ENCODE assay signal across 19 cellular contexts in genomic region chr2:26016012-26016742, GRCh38. TPM values are rescaled to one million over a fixed set of nuclear protein-coding genes. Genes with fewer than 3 reads are reported as not detected.
A peak's percentile ranks its signal among the peaks of the same experiment; 100 is the strongest.
DNase-seq lines count a peak whose midpoint lies in the region; ATAC-seq and TF ChIP-seq lines count a peak whose summit lies in the region.
"Had no signal": no experiment of that assay in that cellular context is flagged by ENCODE, and none has a peak within 500 bp of the region (broad histone marks: within the 10 kb centered on the region; RNA-seq: fewer than 3 reads in every experiment).

No MANE protein-coding gene starts in this region.

- H3K27me3 Mint-ChIP-seq in activated CD8-positive, alpha-beta memory T cell treated with anti-CD3 and anti-CD28 coated beads, Interleukin-2, amount 10 ng/mL, durations not matched to agents 7 days and 5 days: peaks cover 2% of the 10 kb centered on the region
- H3K27me3 Mint-ChIP-seq: activated B cell treated with CpG ODN at 0.5 μM for 24 hours had no signal

- TF ChIP-seq POLR2A in sigmoid colon (IDR thresholded peaks at IDR 0.05) (no peak), vagina (IDR thresholded peaks at IDR 0.05) (no peak)

- H3K36me3 Mint-ChIP-seq in activated CD8-positive, alpha-beta memory T cell treated with anti-CD3 and anti-CD28 coated beads, Interleukin-2, amount 10 ng/mL, durations not matched to agents 7 days and 5 days: no peaks in the 10 kb centered on the region

- H3K27ac ChIP-seq in RWPE1 (peak overlapping the region; percentile 91; the same call in 1 of the 2 replicates), sigmoid colon (no peak overlapping the region), vagina (peak overlapping the region; percentile 25)
- H3K27ac ChIP-seq: KMS-11 had no signal

- H3K4me3 ChIP-seq in sigmoid colon (no peak overlapping the region), vagina (no peak overlapping the region)

- no peaks in the 10 kb centered on the region for H3K9me3 ChIP-seq in sigmoid colon
- no peaks in the 10 kb centered on the region for H3K9me3 ChIP-seq in vagina

- intact Hi-C loops in sigmoid colon (cut with DNase I) (no loop called here), vagina (cut with DNase I) (no loop called here)

- H3K27ac Mint-ChIP-seq in activated CD8-positive, alpha-beta memory T cell treated with anti-CD3 and anti-CD28 coated beads, Interleukin-2, amount 10 ng/mL, durations not matched to agents 7 days and 5 days: no peak overlapping the region
- H3K27ac Mint-ChIP-seq: activated B cell treated with CpG ODN at 0.5 μM for 24 hours; activated T-helper 2 cell treated with anti-CD3 and anti-CD28 coated beads, Interferon-gamma antibody, Interleukin-2, Interleukin-4, amounts not matched to agents 10 μg/mL and 5 μg/mL and 100 μg/mL, durations not matched to agents 14 hours and 24 hours and 36 hours had no signal

- H3K9me3 Mint-ChIP-seq in activated CD8-positive, alpha-beta memory T cell treated with anti-CD3 and anti-CD28 coated beads, Interleukin-2, amount 10 ng/mL, durations not matched to agents 7 days and 5 days (ENCODE audit: low read depth): no peaks in the 10 kb centered on the region
- H3K9me3 Mint-ChIP-seq: activated B cell treated with CpG ODN at 0.5 μM for 24 hours; activated T-helper 2 cell treated with anti-CD3 and anti-CD28 coated beads, Interferon-gamma antibody, Interleukin-2, Interleukin-4, amounts not matched to agents 10 μg/mL and 5 μg/mL and 100 μg/mL, durations not matched to agents 14 hours and 24 hours and 36 hours had no signal

- POLR2A ChIA-PET in RWPE1 (lab: Yijun Ruan, JAX; ENCODE audit: low non-redundant PET): no interaction called here

- H3K4me1 Mint-ChIP-seq in activated CD8-positive, alpha-beta memory T cell treated with anti-CD3 and anti-CD28 coated beads, Interleukin-2, amount 10 ng/mL, durations not matched to agents 7 days and 5 days: peaks cover 6% of the 10 kb centered on the region
- H3K4me1 Mint-ChIP-seq: activated B cell treated with CpG ODN at 0.5 μM for 24 hours had no signal

- WGBS in sigmoid colon, 2 donors: 89 to 95% methylated on average over 13 of the region's 13 CpGs

- CTCF ChIA-PET in RWPE1 (lab: Yijun Ruan, JAX): interaction anchor here (0.6 kb wide), 3 partner anchors 7 to 728 kb away, joined by 3 to 7 read pairs (median 5); no protein-coding TSS in a partner anchor
- CTCF ChIA-PET in activated CD8-positive, alpha-beta memory T cell treated with anti-CD3 and anti-CD28 coated beads, Interleukin-2, amount 10 ng/mL, durations not matched to agents 7 days and 5 days (lab: Charles Lee): interaction anchor here (1.6 to 2.2 kb wide), 2 partner anchors 25 to 65 kb away, joined by 4 to 7 read pairs; no protein-coding TSS in a partner anchor

- H3K27me3 ChIP-seq in sigmoid colon: no peaks in the 10 kb centered on the region
- no peaks in the 10 kb centered on the region for H3K27me3 ChIP-seq in vagina

- TF ChIP-seq EP300 in sigmoid colon (IDR thresholded peaks at IDR 0.05): no peak

- H3K4me1 ChIP-seq in sigmoid colon: peaks cover 0 to 13% (median 12%) of the 10 kb centered on the region in 4 donors
- H3K4me1 ChIP-seq in vagina: peaks cover 34% of the 10 kb centered on the region

- no peak overlapping the region for H3K4me3 Mint-ChIP-seq in activated CD8-positive, alpha-beta memory T cell treated with anti-CD3 and anti-CD28 coated beads, Interleukin-2, amount 10 ng/mL, durations not matched to agents 7 days and 5 days
- H3K4me3 Mint-ChIP-seq: activated B cell treated with CpG ODN at 0.5 μM for 24 hours had no signal

- TF ChIP-seq CTCF in RWPE1 (conservative IDR thresholded peaks at IDR 0.05; ENCODE audit: low read depth) (no peak), sigmoid colon (IDR thresholded peaks at IDR 0.05) (no peak), vagina (IDR thresholded peaks at IDR 0.05) (no peak)

- no peak for ATAC-seq in activated CD8-positive, alpha-beta memory T cell treated with anti-CD3 and anti-CD28 coated beads, Interleukin-2, amount 10 ng/mL, durations not matched to agents 7 days and 5 days

- DNase-seq in RWPE1 (ENCODE audit: low spot score) (no peak), fibroblast of gingiva (ENCODE audit: low read depth) (peak; percentile 45), sigmoid colon (peak; percentile 15), vagina (ENCODE audit: extremely low spot score in 2 of 2) (no peak), NCI-H524 (lab: John Stamatoyannopoulos, UW) (no peak), inferior parietal cortex (ENCODE audit: extremely low spot score) (no peak)
- no peak for DNase-seq in activated CD8-positive, alpha-beta memory T cell treated with anti-CD3 and anti-CD28 coated beads, Interleukin-2, amount 10 ng/mL, durations not matched to agents 7 days and 5 days
- DNase-seq: activated B cell treated with CpG ODN at 0.5 μM for 24 hours; activated CD4-positive, alpha-beta T cell treated with anti-CD3 and anti-CD28 coated beads, Interleukin-2, amount 50 U/mL, for 4 hours; activated CD8-positive, alpha-beta memory T cell treated with anti-CD3 and anti-CD28 coated beads, Interleukin-2, amount 50 U/mL, for 48 hours; cortex of kidney; DMS53; foreskin melanocyte; kidney; NCI-H526; stimulated activated CD4-positive, alpha-beta T cell treated with anti-CD3 and anti-CD28 coated beads, Interleukin-15, amount 100 ng/mL, for 24 hours; stimulated activated CD8-positive, alpha-beta memory T cell treated with anti-CD3 and anti-CD28 coated beads, Interleukin-4, amount 100 ng/mL, for 48 hours had no signal

- H3K36me3 ChIP-seq in sigmoid colon (no peaks in the 10 kb centered on the region), vagina (no peaks in the 10 kb centered on the region)

RNA-seq across cellular contexts. Expression of gene RAB10, which starts 17.7 kb away (rescaled TPM):
- total RNA-seq in sigmoid colon (100 to 1,000 TPM in 2 of 4 donors, 10 to 100 TPM in 2; 92.0 to 116 (median 98.9) TPM), vagina (135 TPM)
- polyA plus RNA-seq in sigmoid colon: 10 to 100 TPM; 57.1 to 78.8 (median 67.1) TPM
- total RNA-seq in activated CD8-positive, alpha-beta memory T cell treated with anti-CD3 and anti-CD28 coated beads, Interleukin-2, amount 10 ng/mL, durations not matched to agents 7 days and 5 days: 100 to 1,000 TPM; 121 to 128 TPM

RNA-seq across cellular contexts. Expression of gene KIF3C, which starts 33.9 kb away (rescaled TPM):
- total RNA-seq in sigmoid colon (10 to 100 TPM in 1 of 4 donors, 1 to 10 TPM in 3; 5.7 to 12.5 (median 8.1) TPM), vagina (9.3 TPM)
- 1 to 10 TPM in 2 of 3 donors, under 1 TPM in 1; 0.69 to 3.4 (median 1.8) TPM for polyA plus RNA-seq in sigmoid colon
- 10 to 100 TPM; 12.4 to 15.4 TPM for total RNA-seq in activated CD8-positive, alpha-beta memory T cell treated with anti-CD3 and anti-CD28 coated beads, Interleukin-2, amount 10 ng/mL, durations not matched to agents 7 days and 5 days

Comparison
In these comparisons a context has a peak if more than half of its experiments do, and no peak if none do; other contexts are left out.
1. DNase-seq: peak in fibroblast of gingiva (single experiment) and sigmoid colon (single experiment); none in RWPE1 (single experiment), vagina (0 of 2), activated CD8-positive, alpha-beta memory T cell treated with anti-CD3 and anti-CD28 coated beads, Interleukin-2, amount 10 ng/mL, durations not matched to agents 7 days and 5 days (single experiment), NCI-H524 (0 of 2) and inferior parietal cortex (single experiment).
2. H3K27ac ChIP-seq: peak in RWPE1 (single experiment) and vagina (single experiment); none in sigmoid colon (0 of 4).